ENCODE assay signal across 10 cellular contexts in genomic region chrX:13377537-13377936, GRCh38. TPM values are rescaled to one million over a fixed set of nuclear protein-coding genes. Genes with fewer than 3 reads are reported as not detected.
DNase-seq lines count a peak whose midpoint lies in the region; ATAC-seq, FAIRE-seq and TF ChIP-seq lines count a peak whose summit lies in the region.
"Had no signal": no experiment of that assay in that cellular context is flagged by ENCODE, and none has a peak within 500 bp of the region (broad histone marks: within the 10 kb centered on the region; RNA-seq: fewer than 3 reads in every experiment).

No MANE protein-coding gene starts in this region.

- TF ChIP-seq EP300 in HepG2 (IDR thresholded peaks at IDR 0.05; ENCODE audit: low read depth in 2 of 2, low read length in 2 of 2), result no peak
- TF ChIP-seq EP300 in HepG2 (CRISPR knock-in tag; IDR thresholded peaks at IDR 0.05; ENCODE audit: borderline replicate concordance), result no peak
- peak; percentile 50 to 85; a peak in 3 of 4 replicates for TF ChIP-seq EP300 in SK-N-SH (IDR thresholded peaks at IDR 0.05; ENCODE audit: borderline replicate concordance in 1 of 2, low read depth in 1 of 2, low read length in 1 of 2)

- no peak for TF ChIP-seq RAD21 in HepG2 (CRISPR knock-in tag; IDR thresholded peaks at IDR 0.05)
- no peak for TF ChIP-seq RAD21 in SK-N-SH (IDR thresholded peaks at IDR 0.05; ENCODE audit: low read length)

- H3K79me2 ChIP-seq in HepG2 (ENCODE audit: insufficient read depth, low read length), result no peaks in the 10 kb centered on the region
- no peaks in the 10 kb centered on the region for H3K79me2 ChIP-seq in SK-N-SH (ENCODE audit: insufficient read depth)
- H3K79me2 ChIP-seq in Karpas-422 (ENCODE audit: low read length), result no peaks in the 10 kb centered on the region

- H3K9me3 ChIP-seq in HepG2 (ENCODE audit: low read length) (no peaks in the 10 kb centered on the region), right lobe of liver (no peaks in the 10 kb centered on the region), SK-N-SH (no peaks in the 10 kb centered on the region), vagina (no peaks in the 10 kb centered on the region), Karpas-422 (ENCODE audit: low read length) (no peaks in the 10 kb centered on the region)
- H3K9me3 ChIP-seq: ascending aorta, pancreas had no signal

- DNase-seq in HepG2 (ENCODE audit: low spot score) (no peak), right lobe of liver (no peak), SK-N-SH (peak; percentile 61), fibroblast of the conjunctiva (ENCODE audit: low read depth) (peak; percentile 76), vagina (ENCODE audit: extremely low spot score in 2 of 2) (no peak), Karpas-422 (no peak), activated gamma-delta T cell (lab: John Stamatoyannopoulos, UW) (no peak), NCI-H2227 treated with DMSO at 0.1 percent for 48 hours (lab: John Stamatoyannopoulos, UW) (no peak)
- DNase-seq: pancreas had no signal

- H3K27ac ChIP-seq in HepG2 (ENCODE audit: extremely low read length, insufficient read depth, low read length), result no peak overlapping the region
- H3K27ac ChIP-seq in right lobe of liver, result no peak overlapping the region
- H3K27ac ChIP-seq in SK-N-SH (ENCODE audit: low read depth in 2 of 2, low read length in 1 of 2), result peak overlapping the region; percentile 81 to 94
- H3K27ac ChIP-seq in vagina, result peak overlapping the region; percentile 36
- H3K27ac ChIP-seq in Karpas-422 (ENCODE audit: low read length), result no peak overlapping the region
- H3K27ac ChIP-seq: pancreas had no signal

- ATAC-seq in HepG2 (no peak), right lobe of liver (no peak)

- CTCF ChIA-PET in HepG2 (lab: Yijun Ruan, JAX; ENCODE audit: low intra/inter-chr PET ratio, low total read pairs) (no interaction called here), SK-N-SH (lab: Yijun Ruan, JAX) (interaction anchor here (1.3 kb wide), 1 partner anchor 110 kb away, joined by 3 read pairs; no protein-coding TSS in a partner anchor)

- POLR2A ChIA-PET in HepG2 (lab: Yijun Ruan, JAX) (no interaction called here), SK-N-SH (lab: Yijun Ruan, JAX) (no interaction called here)

- H2AFZ ChIP-seq in HepG2 (ENCODE audit: low read length), result no peak overlapping the region
- H2AFZ ChIP-seq in SK-N-SH (ENCODE audit: low read depth), result peak overlapping the region; percentile 52
- no peak overlapping the region for H2AFZ ChIP-seq in Karpas-422 (ENCODE audit: low read length)

- BruUV-seq in HepG2 (replicated peaks; lab: Mats Ljungman, UMichigan), result no TSS peak

- H3K4me3 ChIP-seq in HepG2 (replicated peaks in 1 of 3; ENCODE audit: insufficient read depth in 1 of 3, low read depth in 2 of 3, low read length in 3 of 3) (no peak overlapping the region), right lobe of liver (no peak overlapping the region), SK-N-SH (ENCODE audit: low read depth in 2 of 2, low read length in 1 of 2) (no peak overlapping the region), vagina (no peak overlapping the region), Karpas-422 (ENCODE audit: low read length) (no peak overlapping the region)
- H3K4me3 ChIP-seq: ascending aorta, pancreas had no signal

- H3K4me2 ChIP-seq in HepG2 (ENCODE audit: low read depth, low read length) (no peak overlapping the region), SK-N-SH (peak overlapping the region; percentile 58), Karpas-422 (ENCODE audit: low read depth, low read length, poor library complexity, severe bottlenecking) (no peak overlapping the region)

- TF ChIP-seq CTCF in HepG2 (CRISPR knock-in tag; IDR thresholded peaks at IDR 0.05), result no peak
- no peak for TF ChIP-seq CTCF in right lobe of liver (IDR thresholded peaks at IDR 0.05)
- no peak for TF ChIP-seq CTCF in SK-N-SH (IDR thresholded peaks at IDR 0.05)
- TF ChIP-seq CTCF in vagina (IDR thresholded peaks at IDR 0.05), result no peak

- no peaks in the 10 kb centered on the region for H3K36me3 ChIP-seq in HepG2 (replicated peaks in 1 of 2; ENCODE audit: control insufficient read depth in 1 of 2, insufficient read depth in 2 of 2, low read length in 2 of 2)
- no peaks in the 10 kb centered on the region for H3K36me3 ChIP-seq in right lobe of liver
- H3K36me3 ChIP-seq in SK-N-SH (replicated peaks in 1 of 2; ENCODE audit: control insufficient read depth in 1 of 2, insufficient read depth in 2 of 2, low read length in 1 of 2), result no peaks in the 10 kb centered on the region
- no peaks in the 10 kb centered on the region for H3K36me3 ChIP-seq in vagina
- H3K36me3 ChIP-seq in Karpas-422 (ENCODE audit: insufficient read depth, low read length), result no peaks in the 10 kb centered on the region
- H3K36me3 ChIP-seq: ascending aorta, pancreas had no signal

- no peak for FAIRE-seq in HepG2 (lab: Jason Lieb, UNC)
- FAIRE-seq: pancreas had no signal

- no peaks in the 10 kb centered on the region for H3K9me2 ChIP-seq in SK-N-SH
- H3K9me2 ChIP-seq in Karpas-422 (replicated peaks; ENCODE audit: insufficient read depth, low read length), result no peaks in the 10 kb centered on the region

- H3F3A ChIP-seq in SK-N-SH (replicated peaks; ENCODE audit: insufficient read depth), result peaks cover 52% of the 10 kb centered on the region

- H3K9ac ChIP-seq in HepG2 (ENCODE audit: insufficient read depth, low read depth, low read length) (no peak overlapping the region), SK-N-SH (peak overlapping the region; percentile 59; the same call in 1 of the 2 replicates), Karpas-422 (ENCODE audit: low read length) (no peak overlapping the region)

- 20% methylated on average over 1 of the region's 7 CpGs for WGBS in HepG2 (ENCODE audit: low lambda C conversion rate)
- WGBS in right lobe of liver (ENCODE audit: insufficient coverage, low coverage, low lambda C conversion rate, missing lambda C conversion rate), result 69% methylated on average over 7 of the region's 7 CpGs
- 23% methylated on average over 7 of the region's 7 CpGs for WGBS in SK-N-SH (ENCODE audit: low lambda C conversion rate)

- H3K27me3 ChIP-seq in HepG2 (ENCODE audit: control insufficient read depth in 1 of 2, insufficient read depth in 2 of 2, low read length in 2 of 2) (no peaks in the 10 kb centered on the region), right lobe of liver (no peaks in the 10 kb centered on the region), SK-N-SH (ENCODE audit: insufficient read depth) (no peaks in the 10 kb centered on the region), vagina (no peaks in the 10 kb centered on the region), Karpas-422 (ENCODE audit: low read length) (no peaks in the 10 kb centered on the region)
- H3K27me3 ChIP-seq: ascending aorta, pancreas had no signal

- TF ChIP-seq POLR2A in HepG2 (IDR thresholded peaks at IDR 0.05; ENCODE audit: insufficient read depth in 1 of 2, low read depth in 2 of 2, low read length in 2 of 2) (no peak), right lobe of liver (IDR thresholded peaks at IDR 0.05) (no peak), vagina (IDR thresholded peaks at IDR 0.05) (no peak)

- intact Hi-C loops in HepG2 (cut with micrococcal nuclease; ENCODE audit: unreplicated experiment), result no loop called here
- intact Hi-C loops in right lobe of liver (cut with DNase I), result no loop called here
- intact Hi-C loops in vagina (cut with DNase I), result no loop called here

- H4K20me1 ChIP-seq in HepG2 (ENCODE audit: insufficient read depth, low read length) (no peaks in the 10 kb centered on the region), SK-N-SH (ENCODE audit: insufficient read depth) (no peaks in the 10 kb centered on the region), Karpas-422 (ENCODE audit: insufficient read depth, low read depth, low read length) (no peaks in the 10 kb centered on the region)

- in situ Hi-C loops in HepG2 (cut with HindIII; ENCODE audit: extremely low pct_ligation_motif_present, low pct_unique_long_range_greater_than_20kb), result no loop called here

- H3K4me1 ChIP-seq in HepG2 (ENCODE audit: insufficient read depth, low read length) (no peaks in the 10 kb centered on the region), right lobe of liver (no peaks in the 10 kb centered on the region), SK-N-SH (ENCODE audit: control insufficient read depth in 1 of 2, insufficient read depth in 2 of 2, low read depth in 1 of 2, low read length in 1 of 2) (peaks cover 14 to 24% of the 10 kb centered on the region in 2 experiments), vagina (peaks cover 4% of the 10 kb centered on the region), Karpas-422 (ENCODE audit: low read length) (no peaks in the 10 kb centered on the region)
- H3K4me1 ChIP-seq: ascending aorta, pancreas had no signal

TF ChIP-seq in HepG2, 621 proteins besides CTCF, POLR2A, EP300 and RAD21 (continues in another document):
- no peak for TF ChIP-seq ZNF768 (CRISPR knock-in tag; IDR thresholded peaks at IDR 0.05)

TF ChIP-seq in SK-N-SH, 30 proteins besides CTCF, POLR2A, EP300 and RAD21 (continues in another document):
- no peak for TF ChIP-seq MXI1 (IDR thresholded peaks at IDR 0.05; ENCODE audit: low read depth, low read length)

RNA-seq across cellular contexts. Expression of gene ATXN3L, which starts 57.7 kb away (rescaled TPM):
- not detected in 2 replicates for total RNA-seq in HepG2 (2016; rRNA removed; fragmentation: Illumina TruSeq; extraction: Trizol)
- not detected in 2 replicates for total RNA-seq in HepG2 (2016; cell fraction: cytosol; rRNA removed; fragmentation: Illumina TruSeq; extraction: Trizol; ENCODE audit: low read depth)
- total RNA-seq in HepG2 (2016; cell fraction: insoluble cytoplasmic fraction; rRNA removed; fragmentation: Illumina TruSeq; extraction: Trizol), result not detected in 2 replicates
- total RNA-seq in HepG2 (2016; cell fraction: membrane; rRNA removed; fragmentation: Illumina TruSeq; extraction: Trizol), result not detected in 2 replicates
- not detected in 2 replicates for total RNA-seq in HepG2 (2016; cell fraction: nucleus; rRNA removed; fragmentation: Illumina TruSeq; extraction: Trizol)
- polyA plus RNA-seq in HepG2 (2011; rRNA removed), result not detected in 2 replicates
- not detected in 2 replicates for polyA plus RNA-seq in HepG2 (2011; cell fraction: cytosol; rRNA removed)
- polyA plus RNA-seq in HepG2 (2011; cell fraction: nucleus; rRNA removed), result not detected in 2 replicates
- not detected in 2 replicates for polyA plus RNA-seq in HepG2 (2012)
- polyA plus RNA-seq in HepG2 (2016; cell fraction: cytosol; fragmentation: Illumina TruSeq; extraction: Trizol; ENCODE audit: low read depth), result not detected in 2 replicates
- not detected in 2 replicates for polyA plus RNA-seq in HepG2 (2016; cell fraction: insoluble cytoplasmic fraction; fragmentation: Illumina TruSeq; extraction: Trizol; ENCODE audit: low read depth)
- not detected in 2 replicates for polyA plus RNA-seq in HepG2 (2016; cell fraction: membrane; fragmentation: Illumina TruSeq; extraction: Trizol; ENCODE audit: low read depth)
- polyA plus RNA-seq in HepG2 (2016; cell fraction: nucleus; fragmentation: Illumina TruSeq; extraction: Trizol; ENCODE audit: insufficient read depth, low read depth), result not detected in 2 replicates
- not detected in 2 replicates for polyA minus RNA-seq in HepG2 (2011; rRNA and poly(A)+ RNA removed; ENCODE audit: low replicate concordance)
- polyA minus RNA-seq in HepG2 (2011; cell fraction: cytosol; rRNA and poly(A)+ RNA removed), result not detected in 2 replicates
- not detected in 2 replicates for polyA minus RNA-seq in HepG2 (2011; cell fraction: nucleus; rRNA and poly(A)+ RNA removed)
- not detected for total RNA-seq in right lobe of liver
- not detected in 2 replicates for polyA plus RNA-seq in SK-N-SH (2012; rRNA removed)
- not detected in 2 replicates for polyA plus RNA-seq in SK-N-SH (2012; cell fraction: cytosol; rRNA removed)
- polyA plus RNA-seq in SK-N-SH (2012; cell fraction: nucleus; rRNA removed), result not detected in 2 replicates
- total RNA-seq in vagina, result not detected
- total RNA-seq in Karpas-422 (2014; rRNA removed; shearing (Covaris generic); ENCODE audit: low replicate concordance), result not detected in 2 replicates
- total RNA-seq: ascending aorta, pancreas had no signal
- polyA plus RNA-seq: pancreas had no signal

Comparison
In these comparisons a context has a peak if more than half of its experiments do, and no peak if none do; other contexts are left out.
1. DNase-seq: peak in SK-N-SH (single experiment) and fibroblast of the conjunctiva (single experiment); none in HepG2 (single experiment), right lobe of liver (0 of 3), vagina (0 of 2), Karpas-422 (single experiment), activated gamma-delta T cell (single experiment) and NCI-H2227 treated with DMSO at 0.1 percent for 48 hours (single experiment).
2. H3K27ac ChIP-seq: peak in SK-N-SH (2 of 2) and vagina (single experiment); none in HepG2 (single experiment), right lobe of liver (0 of 3) and Karpas-422 (single experiment).
3. Of the 25 proteins assayed by ChIP-seq in both HepG2 and SK-N-SH: peak only in HepG2: none; only in SK-N-SH: EP300, FOSL2, JUND, MAX, NFIC, PBX3 and 5 more; in both: none; in neither: 14.